8 cellular contexts compared by ENCODE assay signal in genomic region chr11:119323532-119324033, GRCh38. TPM values are rescaled to one million over a fixed set of nuclear protein-coding genes. Genes with fewer than 3 reads are reported as not detected.
DNase-seq lines count a peak whose midpoint lies in the region; ATAC-seq and TF ChIP-seq lines count a peak whose summit lies in the region.

No MANE protein-coding gene starts in this region.

- peaks cover 1% of the 10 kb centered on the region for H3K9me3 Mint-ChIP-seq in glutamatergic neuron (ENCODE audit: unreplicated experiment)

- H3K27ac ChIP-seq in Karpas-422 (ENCODE audit: low read length): peak overlapping the region; percentile 64
- no peak overlapping the region for H3K27ac ChIP-seq in SJSA1
- H3K27ac ChIP-seq in prostate gland: no peak overlapping the region

- H3K79me2 ChIP-seq in Karpas-422 (ENCODE audit: low read length): no peaks in the 10 kb centered on the region

- DNase-seq in DMS114 treated with DMSO at 0.1 percent for 48 hours (lab: John Stamatoyannopoulos, UW; ENCODE audit: unreplicated experiment) (peak; percentile 24), Karpas-422 (peak; percentile 83), SJSA1 (ENCODE audit: low read depth in 1 of 2, low spot score in 2 of 2) (peak; percentile 27 to 66), glutamatergic neuron (peak; percentile 86), prostate gland (ENCODE audit: low spot score) (peak; percentile 44)
- DNase-seq in activated naive CD4-positive, alpha-beta T cell (lab: John Stamatoyannopoulos, UW): peak; percentile 47 to 77 (median 72)

- H3K36me3 ChIP-seq in Karpas-422 (ENCODE audit: insufficient read depth, low read length) (no peaks in the 10 kb centered on the region), SJSA1 (no peaks in the 10 kb centered on the region), prostate gland (no peaks in the 10 kb centered on the region)

- H3K27me3 Mint-ChIP-seq in glutamatergic neuron (ENCODE audit: unreplicated experiment): no peaks in the 10 kb centered on the region

- H3K36me3 Mint-ChIP-seq in glutamatergic neuron (ENCODE audit: unreplicated experiment): no peaks in the 10 kb centered on the region

- H3K4me3 ChIP-seq in Karpas-422 (ENCODE audit: low read length) (peak overlapping the region; percentile 34; the same call in 1 of the 2 replicates), SJSA1 (no peak overlapping the region), prostate gland (no peak overlapping the region)

- H3K9me3 ChIP-seq in Karpas-422 (ENCODE audit: low read length): no peaks in the 10 kb centered on the region
- no peaks in the 10 kb centered on the region for H3K9me3 ChIP-seq in SJSA1 (replicated peaks)
- no peaks in the 10 kb centered on the region for H3K9me3 ChIP-seq in prostate gland

- no peak overlapping the region for H3K27ac Mint-ChIP-seq in glutamatergic neuron (ENCODE audit: unreplicated experiment)

- no peak overlapping the region for H2AFZ ChIP-seq in Karpas-422 (ENCODE audit: low read length)

- no peaks in the 10 kb centered on the region for H3K9me2 ChIP-seq in Karpas-422 (replicated peaks; ENCODE audit: insufficient read depth, low read length)

- peaks cover 7% of the 10 kb centered on the region for H3K4me1 Mint-ChIP-seq in glutamatergic neuron (ENCODE audit: low read depth, unreplicated experiment)

- H3K4me2 ChIP-seq in Karpas-422 (ENCODE audit: low read depth, low read length, poor library complexity, severe bottlenecking): peak overlapping the region; percentile 42

- TF ChIP-seq POLR2A in prostate gland (IDR thresholded peaks at IDR 0.05): no peak

- WGBS in prostate gland: 23% methylated on average over 8 of the region's 8 CpGs

- no peak overlapping the region for H3K4me3 Mint-ChIP-seq in glutamatergic neuron (ENCODE audit: unreplicated experiment)

- no peak overlapping the region for H3K9ac ChIP-seq in Karpas-422 (ENCODE audit: low read length)

- H3K4me1 ChIP-seq in Karpas-422 (ENCODE audit: low read length) (peaks cover 47% of the 10 kb centered on the region), SJSA1 (replicated peaks) (peaks cover 25% of the 10 kb centered on the region), prostate gland (replicated peaks) (no peaks in the 10 kb centered on the region)

- ATAC-seq in HG02623 (IDR thresholded peaks at IDR 0.05; ENCODE audit: unreplicated experiment) (no peak), GM18511 (IDR thresholded peaks at IDR 0.05; ENCODE audit: unreplicated experiment) (no peak)

- no peaks in the 10 kb centered on the region for H3K27me3 ChIP-seq in Karpas-422 (ENCODE audit: low read length)
- H3K27me3 ChIP-seq in SJSA1 (replicated peaks): no peaks in the 10 kb centered on the region
- peaks cover 5% of the 10 kb centered on the region for H3K27me3 ChIP-seq in prostate gland (replicated peaks; ENCODE audit: insufficient read depth)

- no peaks in the 10 kb centered on the region for H4K20me1 ChIP-seq in Karpas-422 (ENCODE audit: insufficient read depth, low read depth, low read length)

- intact Hi-C loops in prostate gland (cut with DNase I): loop anchor here (5.0 kb wide), 2 partner anchors 116 to 221 kb away; partner anchors contain the start of genes CBL and DPAGT1

- TF ChIP-seq CTCF in glutamatergic neuron (IDR thresholded peaks at IDR 0.05; ENCODE audit: partially characterized antibody, unreplicated experiment): peak; percentile 90
- peak; percentile 43 to 66 (median 64) for TF ChIP-seq CTCF in prostate gland (IDR thresholded peaks at IDR 0.05)

RNA-seq across cellular contexts. Expression of gene MCAM, which starts 6.7 kb away (rescaled TPM):
- 2.0 and 2.1 TPM in 2 replicates for total RNA-seq in Karpas-422 (2014; rRNA removed; shearing (Covaris generic); ENCODE audit: low replicate concordance)
- 272 and 358 TPM in 2 replicates for total RNA-seq in SJSA1 (2014; rRNA removed; shearing (Covaris generic))
- total RNA-seq in glutamatergic neuron (ENCODE audit: unreplicated experiment) (11.4 TPM), prostate gland (100 to 1,000 TPM; 156 to 292 TPM)

RNA-seq across cellular contexts. Expression of gene RNF26, which starts 10.7 kb away (rescaled TPM):
- total RNA-seq in Karpas-422 (2014; rRNA removed; shearing (Covaris generic); ENCODE audit: low replicate concordance): 3.9 and 8.8 TPM in 2 replicates
- total RNA-seq in SJSA1 (2014; rRNA removed; shearing (Covaris generic)): 2.2 and 3.4 TPM in 2 replicates
- total RNA-seq in glutamatergic neuron (ENCODE audit: unreplicated experiment) (20.6 TPM), prostate gland (10 to 100 TPM; 17.6 to 34.2 TPM)

RNA-seq across cellular contexts. Expression of gene C1QTNF5, which starts 17.1 kb away (rescaled TPM):
- not detected in 2 replicates for total RNA-seq in Karpas-422 (2014; rRNA removed; shearing (Covaris generic); ENCODE audit: low replicate concordance)
- 0.11 TPM in 1 of 2 replicates, not detected in the other for total RNA-seq in SJSA1 (2014; rRNA removed; shearing (Covaris generic))
- total RNA-seq in glutamatergic neuron (ENCODE audit: unreplicated experiment): 0.32 TPM
- 10 to 100 TPM; 15.3 to 20.2 TPM for total RNA-seq in prostate gland

RNA-seq across cellular contexts. Expression of gene MFRP, which starts 22.9 kb away (rescaled TPM):
- not detected in 2 replicates for total RNA-seq in Karpas-422 (2014; rRNA removed; shearing (Covaris generic); ENCODE audit: low replicate concordance)
- total RNA-seq in SJSA1 (2014; rRNA removed; shearing (Covaris generic)): not detected in 2 replicates
- total RNA-seq in glutamatergic neuron (ENCODE audit: unreplicated experiment) (not detected), prostate gland (not detected)

RNA-seq across cellular contexts. Expression of gene USP2, which starts 57.9 kb away (rescaled TPM):
- total RNA-seq in Karpas-422 (2014; rRNA removed; shearing (Covaris generic); ENCODE audit: low replicate concordance): 15.4 and 16.9 TPM in 2 replicates
- total RNA-seq in SJSA1 (2014; rRNA removed; shearing (Covaris generic)): 0.21 TPM in 1 of 2 replicates, not detected in the other
- total RNA-seq in glutamatergic neuron (ENCODE audit: unreplicated experiment) (2.6 TPM), prostate gland (10 to 100 TPM in 1 of 2 donors, 1 to 10 TPM in 1; 2.3 to 10.8 TPM)

Comparison
In these comparisons a context has a peak if more than half of its experiments do, and no peak if none do; other contexts are left out.
1. DNase-seq: peak in every context shown above with its lines; median percentile 86 in glutamatergic neuron; 83 in Karpas-422; 72 in activated naive CD4-positive, alpha-beta T cell; 46 in SJSA1; 44 in prostate gland; 24 in DMS114 treated with DMSO at 0.1 percent for 48 hours.
2. RNA of gene MCAM, which starts 6.7 kb away (total RNA-seq): 156 to 292 TPM in prostate gland and 272 to 358 TPM in SJSA1; 11.4 TPM in glutamatergic neuron (single experiment) and 2.0 to 2.1 TPM in Karpas-422; every median in the first group is over 10 times any median in the second.
3. RNA of gene C1QTNF5, which starts 17.1 kb away (total RNA-seq): 15.3 to 20.2 TPM in prostate gland; 0.32 TPM in glutamatergic neuron (single experiment), 0.11 TPM in SJSA1 and not detected in Karpas-422; every median in the first group is over 10 times any median in the second.